In the genomic region with DNA sequence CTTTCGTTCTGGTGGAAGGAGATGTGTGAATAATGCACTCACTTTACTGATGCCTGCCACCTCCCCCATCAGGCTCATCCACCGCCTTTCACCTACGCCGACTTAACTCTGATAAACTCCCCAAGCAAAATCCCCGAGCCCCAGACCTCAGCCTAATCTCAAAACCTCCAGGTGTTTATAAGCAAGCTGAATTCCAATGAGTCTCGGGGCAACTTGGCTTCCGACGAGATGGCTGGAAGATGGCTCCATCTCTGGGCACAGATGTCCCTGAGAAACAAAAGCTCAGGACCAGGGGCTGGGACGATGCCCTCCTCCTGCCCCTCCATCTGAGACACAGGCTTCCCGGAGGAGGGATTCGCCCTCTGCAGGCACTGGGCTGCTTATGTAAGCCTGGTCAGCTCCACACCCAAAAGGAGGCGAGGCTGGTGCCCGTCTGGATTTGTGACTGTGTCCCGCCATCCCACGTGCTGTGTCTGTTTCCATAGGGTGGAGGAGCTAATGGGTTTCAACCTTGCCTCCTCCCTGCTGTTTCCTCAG, we compare ENCODE assay signal across 13 cellular contexts.
DNase-seq lines count a peak whose midpoint lies in the region; ATAC-seq, FAIRE-seq and TF ChIP-seq lines count a peak whose summit lies in the region.
"Had no signal": no experiment of that assay in that cellular context is flagged by ENCODE, and none has a peak within 500 bp of the region (broad histone marks: within the 10 kb centered on the region; RNA-seq: fewer than 3 reads in every experiment).

No MANE protein-coding gene starts in this region.

- H3K27ac ChIP-seq in neuronal stem cell (replicated peaks; ENCODE audit: low read length) (no peak overlapping the region), colonic mucosa (no peak overlapping the region)

- H3K4me3 ChIP-seq in neuronal stem cell (ENCODE audit: low read length in 2 of 2) (peak overlapping the region in 1 of 2 donors; percentile 48), colonic mucosa (no peak overlapping the region)
- H3K4me3 ChIP-seq: skin epidermis had no signal

- no peak overlapping the region for H3K4ac ChIP-seq in neuronal stem cell (ENCODE audit: low read length)

- H2BK120ac ChIP-seq in neuronal stem cell (ENCODE audit: low read depth, low read length), result peak overlapping the region; percentile 68

- peak; percentile 43 for DNase-seq in D721Med (ENCODE audit: insufficient read length, low spot score)
- DNase-seq in T-cell, result no peak
- DNase-seq in Right ventricle myocardium superior, result no peak
- DNase-seq in neuronal stem cell (ENCODE audit: low spot score), result no peak
- DNase-seq in activated CD8-positive, alpha-beta memory T cell treated with anti-CD3 and anti-CD28 coated beads, Interleukin-2, amount 10 ng/mL, durations not matched to agents 7 days and 5 days, result no peak
- DNase-seq in colonic mucosa, result no peak
- no peak for DNase-seq in 8988T
- no peak for DNase-seq in SW480 (ENCODE audit: low spot score)
- DNase-seq: activated effector memory CD4-positive, alpha-beta T cell treated with Interleukin-2 at 50 U/mL for 16 hours; effector CD8-positive, alpha-beta T cell had no signal

- H3K4me1 Mint-ChIP-seq in T-cell, result peaks cover 8 to 13% (median 11%) of the 10 kb centered on the region in 3 donors
- H3K4me1 Mint-ChIP-seq in activated CD8-positive, alpha-beta memory T cell treated with anti-CD3 and anti-CD28 coated beads, Interleukin-2, amount 10 ng/mL, durations not matched to agents 7 days and 5 days, result peaks cover 6% of the 10 kb centered on the region

- peak overlapping the region; percentile 92 for H3K18ac ChIP-seq in neuronal stem cell (ENCODE audit: low read length)

- no peak for TF ChIP-seq CTCF in D721Med (IDR thresholded peaks at IDR 0.05; ENCODE audit: insufficient read depth, missing control alignments)
- TF ChIP-seq CTCF in colonic mucosa (IDR thresholded peaks at IDR 0.05), result no peak

- H3K9me3 ChIP-seq in neuronal stem cell (replicated peaks in 1 of 2; ENCODE audit: control insufficient read depth in 2 of 2, insufficient read depth in 1 of 2, low read depth in 1 of 2, low read length in 2 of 2) (peaks cover 0 to 2% of the 10 kb centered on the region in 2 donors), colonic mucosa (no peaks in the 10 kb centered on the region)

- peak overlapping the region; percentile 67 for H2BK12ac ChIP-seq in neuronal stem cell (ENCODE audit: low read length)

- no peaks in the 10 kb centered on the region for H3K79me1 ChIP-seq in neuronal stem cell (ENCODE audit: low read depth, low read length)

- H4K91ac ChIP-seq in neuronal stem cell (ENCODE audit: low read depth, low read length, poor library complexity), result no peak overlapping the region

- H3K4me2 ChIP-seq in neuronal stem cell (ENCODE audit: insufficient read depth, low read length, poor library complexity, severe bottlenecking), result no peak overlapping the region

- H2AFZ ChIP-seq in neuronal stem cell (ENCODE audit: low read length), result peak overlapping the region; percentile 89

- peak overlapping the region; percentile 63 for H2AK5ac ChIP-seq in neuronal stem cell (ENCODE audit: low read depth, low read length)

- peak overlapping the region; percentile 65 for H2BK15ac ChIP-seq in neuronal stem cell (ENCODE audit: low read length)

- no peak overlapping the region for H3K14ac ChIP-seq in neuronal stem cell (ENCODE audit: low read length)

- no peak overlapping the region for H3K27ac Mint-ChIP-seq in T-cell
- H3K27ac Mint-ChIP-seq in activated CD8-positive, alpha-beta memory T cell treated with anti-CD3 and anti-CD28 coated beads, Interleukin-2, amount 10 ng/mL, durations not matched to agents 7 days and 5 days, result no peak overlapping the region

- H3K23ac ChIP-seq in neuronal stem cell (ENCODE audit: low read depth, low read length, poor library complexity), result no peak overlapping the region

- no peaks in the 10 kb centered on the region for H3K9me3 Mint-ChIP-seq in T-cell
- no peaks in the 10 kb centered on the region for H3K9me3 Mint-ChIP-seq in activated CD8-positive, alpha-beta memory T cell treated with anti-CD3 and anti-CD28 coated beads, Interleukin-2, amount 10 ng/mL, durations not matched to agents 7 days and 5 days (ENCODE audit: low read depth)

- peaks cover 13 to 19% of the 10 kb centered on the region in 2 donors for H3K27me3 Mint-ChIP-seq in T-cell
- peaks cover 63% of the 10 kb centered on the region for H3K27me3 Mint-ChIP-seq in activated CD8-positive, alpha-beta memory T cell treated with anti-CD3 and anti-CD28 coated beads, Interleukin-2, amount 10 ng/mL, durations not matched to agents 7 days and 5 days

- H3K4me1 ChIP-seq in neuronal stem cell (ENCODE audit: control insufficient read depth in 2 of 2, insufficient read depth in 1 of 2, low read depth in 1 of 2, low read length in 2 of 2), result peaks cover 12 to 24% of the 10 kb centered on the region in 2 donors
- no peaks in the 10 kb centered on the region for H3K4me1 ChIP-seq in colonic mucosa

- no peaks in the 10 kb centered on the region for H3K27me3 ChIP-seq in neuronal stem cell (ENCODE audit: control insufficient read depth in 3 of 3, insufficient read depth in 3 of 3, low read depth in 1 of 3, low read length in 3 of 3)
- peaks cover 13% of the 10 kb centered on the region for H3K27me3 ChIP-seq in colonic mucosa

- POLR2A ChIA-PET in T-cell (lab: Charles Lee), result no interaction called here

- intact Hi-C loops in Right ventricle myocardium superior (cut with DNase I), result no loop called here
- intact Hi-C loops in colonic mucosa (cut with DNase I), result no loop called here

- H3K4me3 Mint-ChIP-seq in T-cell, result peak overlapping the region; percentile 53 to 72 (median 54)
- H3K4me3 Mint-ChIP-seq in activated CD8-positive, alpha-beta memory T cell treated with anti-CD3 and anti-CD28 coated beads, Interleukin-2, amount 10 ng/mL, durations not matched to agents 7 days and 5 days, result no peak overlapping the region

- no peaks in the 10 kb centered on the region for H3K36me3 Mint-ChIP-seq in T-cell
- H3K36me3 Mint-ChIP-seq in activated CD8-positive, alpha-beta memory T cell treated with anti-CD3 and anti-CD28 coated beads, Interleukin-2, amount 10 ng/mL, durations not matched to agents 7 days and 5 days, result no peaks in the 10 kb centered on the region

- H2BK5ac ChIP-seq in neuronal stem cell (ENCODE audit: low read length), result peak overlapping the region; percentile 16

- no CpG with 5 or more reads among the region's 15 CpGs for WGBS in neuronal stem cell (ENCODE audit: extremely low coverage in 2 of 2, insufficient read length in 2 of 2, insufficient replicate concordance in 1 of 2), 2 donors

- no peak overlapping the region for H4K8ac ChIP-seq in neuronal stem cell (ENCODE audit: low read depth, low read length)

- CTCF ChIA-PET in T-cell (lab: Charles Lee), result no interaction called here
- CTCF ChIA-PET in activated CD8-positive, alpha-beta memory T cell treated with anti-CD3 and anti-CD28 coated beads, Interleukin-2, amount 10 ng/mL, durations not matched to agents 7 days and 5 days (lab: Charles Lee), result interaction anchor here (2.4 kb wide), 1 partner anchor 442 kb away, joined by 7 read pairs; no protein-coding TSS in a partner anchor

- H3K36me3 ChIP-seq in neuronal stem cell (replicated peaks in 1 of 2; ENCODE audit: control insufficient read depth in 2 of 2, insufficient read depth in 2 of 2, low read length in 2 of 2) (no peaks in the 10 kb centered on the region), colonic mucosa (no peaks in the 10 kb centered on the region)

- peak in 1 of 4 experiments; percentile 40 for ATAC-seq in T-cell (replicated peaks in 1 of 4)
- peak; percentile 53 for ATAC-seq in Right ventricle myocardium superior (ENCODE audit: poor library complexity)
- ATAC-seq in activated CD8-positive, alpha-beta memory T cell treated with anti-CD3 and anti-CD28 coated beads, Interleukin-2, amount 10 ng/mL, durations not matched to agents 7 days and 5 days, result no peak

- H3K9ac ChIP-seq in neuronal stem cell (ENCODE audit: low read depth, low read length, poor library complexity) (no peak overlapping the region), colonic mucosa (ENCODE audit: low read depth in 2 of 2, low read length in 2 of 2) (no peak overlapping the region)

- FAIRE-seq in D721Med (lab: Jason Lieb, UNC), result no peak
- FAIRE-seq: G401.6, keratinocyte had no signal
